Comparison of ENCODE assay signal across 22 cellular contexts in the genomic region with DNA sequence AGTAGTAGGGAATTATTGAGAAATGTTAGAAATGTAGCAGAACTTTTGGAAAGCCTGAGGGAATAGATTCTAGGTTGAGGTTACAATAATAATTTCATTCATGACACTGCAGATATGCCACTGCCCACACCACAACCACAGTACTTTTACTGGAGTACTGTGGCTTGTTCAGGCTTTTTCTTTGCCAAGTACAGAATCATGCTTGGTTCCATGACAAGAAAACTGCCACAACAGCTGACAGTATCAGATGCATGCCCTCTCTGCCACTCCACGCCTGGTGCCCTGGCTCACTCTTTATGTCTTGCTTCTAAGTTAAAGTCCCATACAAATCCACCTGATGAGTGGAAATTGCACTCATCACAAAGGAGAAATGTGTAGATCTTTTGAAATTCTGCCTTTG.
"Had no signal": no experiment of that assay in that cellular context is flagged by ENCODE, and none has a peak within 500 bp of the region (broad histone marks: within the 10 kb centered on the region; RNA-seq: fewer than 3 reads in every experiment).

No MANE protein-coding gene starts in this region.

- H3K27ac ChIP-seq: esophagus squamous epithelium, lower lobe of right lung, neutrophil, parathyroid adenoma, skin epidermis, thoracic aorta, tibial nerve, upper lobe of left lung had no signal

- H3K9ac ChIP-seq: parathyroid adenoma had no signal

- H3K36me3 ChIP-seq: esophagus squamous epithelium, lower lobe of right lung, neutrophil, thoracic aorta, tibial nerve, upper lobe of left lung had no signal

- H2AFZ ChIP-seq: parathyroid adenoma had no signal

- H3K4me1 ChIP-seq: esophagus squamous epithelium, lower lobe of right lung, parathyroid adenoma, tibial nerve, upper lobe of left lung had no signal

- DNase-seq: cortex of kidney; effector memory CD8-positive, alpha-beta T cell; erythroblast; esophagus squamous epithelium; hypothalamus; immature natural killer cell; islet precursor cell; left ventricle myocardium superior; lower lobe of right lung; naive B cell; stimulated activated CD4-positive, alpha-beta T cell treated with anti-CD3 and anti-CD28 coated beads, Interleukin-15, amount 100 ng/mL, for 24 hours; stimulated activated CD4-positive, alpha-beta T cell treated with anti-CD3 and anti-CD28 coated beads, Interleukin-2, amount 100 ng/mL, for 48 hours; stimulated activated naive B cell treated with anti-CD40 and anti-IgM and Interleukin-4, amounts not matched to agents 10 μg/mL and 1 μg/mL and 100 μg/mL, for 72 hours had no signal

- H3K79me2 ChIP-seq: parathyroid adenoma had no signal

- H3K9me3 ChIP-seq: esophagus squamous epithelium, lower lobe of right lung, neutrophil, thoracic aorta, tibial nerve, upper lobe of left lung had no signal

- H3K4me3 ChIP-seq: esophagus squamous epithelium, lower lobe of right lung, skin epidermis, thoracic aorta, tibial nerve, upper lobe of left lung had no signal

- FAIRE-seq: endometrium, frontal cortex, urothelium cell line had no signal

- H3K27me3 ChIP-seq: esophagus squamous epithelium, neutrophil, tibial nerve, upper lobe of left lung had no signal
